In genomic region chr2:174586418-174586817, GRCh38 we compare ENCODE assay signal across 15 cellular contexts. TPM values are rescaled to one million over a fixed set of nuclear protein-coding genes. Genes with fewer than 3 reads are reported as not detected.
A peak's percentile ranks its signal among the peaks of the same experiment; 100 is the strongest.
DNase-seq lines count a peak whose midpoint lies in the region; ATAC-seq, FAIRE-seq and TF ChIP-seq lines count a peak whose summit lies in the region.
"Had no signal": no experiment of that assay in that cellular context is flagged by ENCODE, and none has a peak within 500 bp of the region (broad histone marks: within the 10 kb centered on the region; RNA-seq: fewer than 3 reads in every experiment).

No MANE protein-coding gene starts in this region.

- H3K4me1 ChIP-seq in mesendoderm (ENCODE audit: control insufficient read depth, low read depth, low read length) (peaks cover 12% of the 10 kb centered on the region), suprapubic skin (peaks cover 18% of the 10 kb centered on the region)

- H3K4me3 Mint-ChIP-seq in activated naive CD4-positive, alpha-beta T cell treated with anti-CD3 and anti-CD28 coated beads, Interleukin-2, amount 50 U/mL, for 24 hours, result no peak overlapping the region
- H3K4me3 Mint-ChIP-seq in activated T-helper 17 cell treated with anti-CD3 and anti-CD28 coated beads, Interleukin-2, amount 50 U/mL, for 72 hours, result peak overlapping the region; percentile 50
- H3K4me3 Mint-ChIP-seq: nephron, type B pancreatic cell had no signal

- no peak overlapping the region for H2BK120ac ChIP-seq in mesendoderm (ENCODE audit: low read depth, low read length)

- no peak overlapping the region for H3K23ac ChIP-seq in mesendoderm (ENCODE audit: low read length)

- peaks cover 97% of the 10 kb centered on the region for H3K4me1 Mint-ChIP-seq in activated naive CD4-positive, alpha-beta T cell treated with anti-CD3 and anti-CD28 coated beads, Interleukin-2, amount 50 U/mL, for 24 hours
- peaks cover 58% of the 10 kb centered on the region for H3K4me1 Mint-ChIP-seq in activated T-helper 17 cell treated with anti-CD3 and anti-CD28 coated beads, Interleukin-2, amount 50 U/mL, for 72 hours

- H3K9me3 ChIP-seq in suprapubic skin, result no peaks in the 10 kb centered on the region

- H3K36me3 ChIP-seq in mesendoderm (ENCODE audit: control insufficient read depth, insufficient read depth, low read length) (no peaks in the 10 kb centered on the region), suprapubic skin (peaks cover 3% of the 10 kb centered on the region)

- H3K27me3 Mint-ChIP-seq in activated naive CD4-positive, alpha-beta T cell treated with anti-CD3 and anti-CD28 coated beads, Interleukin-2, amount 50 U/mL, for 24 hours, result no peaks in the 10 kb centered on the region
- H3K27me3 Mint-ChIP-seq in activated T-helper 17 cell treated with anti-CD3 and anti-CD28 coated beads, Interleukin-2, amount 50 U/mL, for 72 hours, result no peaks in the 10 kb centered on the region
- H3K27me3 Mint-ChIP-seq: type B pancreatic cell had no signal

- no peak for TF ChIP-seq POLR2A in suprapubic skin (IDR thresholded peaks at IDR 0.05)
- TF ChIP-seq POLR2A in GM12891 (IDR thresholded peaks at IDR 0.05; ENCODE audit: low read depth, low read length), result no peak

- H3K9ac ChIP-seq in mesendoderm (ENCODE audit: low read length), result no peak overlapping the region

- no peak for ATAC-seq in activated T-helper 17 cell treated with anti-CD3 and anti-CD28 coated beads, Interleukin-2, amount 50 U/mL, for 72 hours (replicated peaks)
- ATAC-seq in GM21367 (IDR thresholded peaks at IDR 0.05; ENCODE audit: unreplicated experiment) (no peak), HG03108 (IDR thresholded peaks at IDR 0.05; ENCODE audit: unreplicated experiment) (no peak)
- ATAC-seq: activated CD4-positive, CD25-positive, alpha-beta regulatory T cell treated with anti-CD3 and anti-CD28 coated beads, Interleukin-2, amount 50 U/mL, for 24 hours had no signal

- no peak overlapping the region for H2BK5ac ChIP-seq in mesendoderm (ENCODE audit: low read length)

- H3K4me3 ChIP-seq in mesendoderm (ENCODE audit: low read length), result no peak overlapping the region
- no peak overlapping the region for H3K4me3 ChIP-seq in suprapubic skin

- H3K18ac ChIP-seq in mesendoderm (ENCODE audit: low read length), result no peak overlapping the region

- H3K27me3 ChIP-seq in mesendoderm (ENCODE audit: insufficient read depth, low read length, poor library complexity), result no peaks in the 10 kb centered on the region
- no peaks in the 10 kb centered on the region for H3K27me3 ChIP-seq in suprapubic skin

- WGBS in mesendoderm (ENCODE audit: extremely low coverage, insufficient coverage, low lambda C conversion rate), result no CpG with 5 or more reads among the region's 6 CpGs
- WGBS in suprapubic skin, result 81% methylated on average over 6 of the region's 6 CpGs

- no peak for TF ChIP-seq EP300 in suprapubic skin (IDR thresholded peaks at IDR 0.05)

- no peak overlapping the region for H2AK5ac ChIP-seq in mesendoderm (ENCODE audit: low read length)

- no peak overlapping the region for H2BK15ac ChIP-seq in mesendoderm (replicated peaks; ENCODE audit: low read depth)

- peak overlapping the region; percentile 69 for H3K56ac ChIP-seq in mesendoderm (ENCODE audit: low read length)

- H3K27ac ChIP-seq in mesendoderm (ENCODE audit: low read depth, low read length) (no peak overlapping the region), suprapubic skin (no peak overlapping the region)

- no peaks in the 10 kb centered on the region for H3K9me3 Mint-ChIP-seq in activated naive CD4-positive, alpha-beta T cell treated with anti-CD3 and anti-CD28 coated beads, Interleukin-2, amount 50 U/mL, for 24 hours
- no peaks in the 10 kb centered on the region for H3K9me3 Mint-ChIP-seq in activated T-helper 17 cell treated with anti-CD3 and anti-CD28 coated beads, Interleukin-2, amount 50 U/mL, for 72 hours
- H3K9me3 Mint-ChIP-seq: nephron, type B pancreatic cell had no signal

- H3K4me2 ChIP-seq in mesendoderm (ENCODE audit: low read length), result no peak overlapping the region

- H3K79me1 ChIP-seq in mesendoderm (ENCODE audit: low read length), result no peaks in the 10 kb centered on the region

- no peak for FAIRE-seq in GM12891 (lab: Jason Lieb, UNC)
- FAIRE-seq: HTR-8/SVneo had no signal

- H4K5ac ChIP-seq in mesendoderm (ENCODE audit: low read length), result no peak overlapping the region

- no peak overlapping the region for H3K4ac ChIP-seq in mesendoderm (ENCODE audit: low read depth, low read length)

- peaks cover 6% of the 10 kb centered on the region for H3K36me3 Mint-ChIP-seq in activated naive CD4-positive, alpha-beta T cell treated with anti-CD3 and anti-CD28 coated beads, Interleukin-2, amount 50 U/mL, for 24 hours
- peaks cover 97% of the 10 kb centered on the region for H3K36me3 Mint-ChIP-seq in activated T-helper 17 cell treated with anti-CD3 and anti-CD28 coated beads, Interleukin-2, amount 50 U/mL, for 72 hours (ENCODE audit: low read depth)
- H3K36me3 Mint-ChIP-seq: type B pancreatic cell had no signal

- no peak overlapping the region for H4K8ac ChIP-seq in mesendoderm (ENCODE audit: low read depth, low read length)

- no peak for TF ChIP-seq CTCF in suprapubic skin (IDR thresholded peaks at IDR 0.05)

- H3K79me2 ChIP-seq in mesendoderm (ENCODE audit: control insufficient read depth, insufficient read depth, low read length), result no peaks in the 10 kb centered on the region

- DNase-seq in activated naive CD4-positive, alpha-beta T cell treated with anti-CD3 and anti-CD28 coated beads, Interleukin-2, amount 50 U/mL, for 16 hours, result no peak
- peak; percentile 30 for DNase-seq in mesendoderm
- DNase-seq in suprapubic skin (ENCODE audit: low spot score in 2 of 2), result no peak
- DNase-seq in GM12891 (ENCODE audit: insufficient read length, low spot score), result no peak
- DNase-seq: MV-4-11; NCI-H82; stimulated activated CD4-positive, alpha-beta T cell treated with anti-CD3 and anti-CD28 coated beads, Interleukin-1b, Interleukin-23, amount 100 ng/mL, for 48 hours had no signal

- H3K27ac Mint-ChIP-seq in activated naive CD4-positive, alpha-beta T cell treated with anti-CD3 and anti-CD28 coated beads, Interleukin-2, amount 50 U/mL, for 24 hours, result peak overlapping the region; percentile 89
- peak overlapping the region; percentile 91 for H3K27ac Mint-ChIP-seq in activated T-helper 17 cell treated with anti-CD3 and anti-CD28 coated beads, Interleukin-2, amount 50 U/mL, for 72 hours
- H3K27ac Mint-ChIP-seq: type B pancreatic cell had no signal

TF ChIP-seq in GM12891, 5 proteins besides CTCF, POLR2A, EP300 and RAD21:
- no peak for TF ChIP-seq TAF1 (IDR thresholded peaks at IDR 0.05; ENCODE audit: low read depth, low read length)
- TF ChIP-seq SPI1 (IDR thresholded peaks at IDR 0.05; ENCODE audit: low read depth, low read length), result no peak
- TF ChIP-seq POLR2AphosphoS5 (IDR thresholded peaks at IDR 0.05; ENCODE audit: low read depth, low read length), result no peak
- TF ChIP-seq PAX5 (IDR thresholded peaks at IDR 0.05; ENCODE audit: insufficient read depth, low read length, severe bottlenecking), result no peak
- no peak for TF ChIP-seq POU2F2 (IDR thresholded peaks at IDR 0.05; ENCODE audit: low read depth, low read length)

RNA-seq across cellular contexts. Expression of gene WIPF1, which starts 11.2 kb away (rescaled TPM):
- total RNA-seq in activated T-helper 17 cell treated with anti-CD3 and anti-CD28 coated beads, Interleukin-2, amount 50 U/mL, for 72 hours, result 100 to 1,000 TPM; 180 to 334 TPM
- 11.6 TPM for polyA plus RNA-seq in mesendoderm (2013, experiment 1 of 2)
- polyA plus RNA-seq in mesendoderm (2013, experiment 2 of 2), result 12.1 TPM
- total RNA-seq in suprapubic skin, result 10 to 100 TPM in 1 of 4 donors, 1 to 10 TPM in 3; 4.8 to 21.8 (median 7.3) TPM
- polyA plus RNA-seq in GM12891 (2012; ENCODE audit: low read depth, missing spikeins), result 91.7 TPM

Comparison
In these comparisons a context has a peak if more than half of its experiments do, and no peak if none do; other contexts are left out.
1. RNA of gene WIPF1, which starts 11.2 kb away (total RNA-seq): 180 to 334 TPM in activated T-helper 17 cell treated with anti-CD3 and anti-CD28 coated beads, Interleukin-2, amount 50 U/mL, for 72 hours; 4.8 to 21.8 TPM in suprapubic skin; every median in the first group is over 4 times any median in the second.